ENCODE assay signal across 2 cellular contexts in genomic region chr5:62718368-62718767, GRCh38.
TF ChIP-seq lines count a peak whose summit lies in the region.

No MANE protein-coding gene starts in this region.

TF ChIP-seq in SK-N-SH treated with all-trans-retinoic acid at 6 μM for 48 hours, 23 proteins besides CTCF, POLR2A, EP300 and RAD21 (continued from another document):
- TF ChIP-seq ZNF565 (CRISPR knock-in tag; conservative IDR thresholded peaks at IDR 0.05; ENCODE audit: low read depth): no peak
- TF ChIP-seq BACH2 (CRISPR knock-in tag; IDR thresholded peaks at IDR 0.05; ENCODE audit: borderline replicate concordance): no peak
- TF ChIP-seq, protein P1, sequence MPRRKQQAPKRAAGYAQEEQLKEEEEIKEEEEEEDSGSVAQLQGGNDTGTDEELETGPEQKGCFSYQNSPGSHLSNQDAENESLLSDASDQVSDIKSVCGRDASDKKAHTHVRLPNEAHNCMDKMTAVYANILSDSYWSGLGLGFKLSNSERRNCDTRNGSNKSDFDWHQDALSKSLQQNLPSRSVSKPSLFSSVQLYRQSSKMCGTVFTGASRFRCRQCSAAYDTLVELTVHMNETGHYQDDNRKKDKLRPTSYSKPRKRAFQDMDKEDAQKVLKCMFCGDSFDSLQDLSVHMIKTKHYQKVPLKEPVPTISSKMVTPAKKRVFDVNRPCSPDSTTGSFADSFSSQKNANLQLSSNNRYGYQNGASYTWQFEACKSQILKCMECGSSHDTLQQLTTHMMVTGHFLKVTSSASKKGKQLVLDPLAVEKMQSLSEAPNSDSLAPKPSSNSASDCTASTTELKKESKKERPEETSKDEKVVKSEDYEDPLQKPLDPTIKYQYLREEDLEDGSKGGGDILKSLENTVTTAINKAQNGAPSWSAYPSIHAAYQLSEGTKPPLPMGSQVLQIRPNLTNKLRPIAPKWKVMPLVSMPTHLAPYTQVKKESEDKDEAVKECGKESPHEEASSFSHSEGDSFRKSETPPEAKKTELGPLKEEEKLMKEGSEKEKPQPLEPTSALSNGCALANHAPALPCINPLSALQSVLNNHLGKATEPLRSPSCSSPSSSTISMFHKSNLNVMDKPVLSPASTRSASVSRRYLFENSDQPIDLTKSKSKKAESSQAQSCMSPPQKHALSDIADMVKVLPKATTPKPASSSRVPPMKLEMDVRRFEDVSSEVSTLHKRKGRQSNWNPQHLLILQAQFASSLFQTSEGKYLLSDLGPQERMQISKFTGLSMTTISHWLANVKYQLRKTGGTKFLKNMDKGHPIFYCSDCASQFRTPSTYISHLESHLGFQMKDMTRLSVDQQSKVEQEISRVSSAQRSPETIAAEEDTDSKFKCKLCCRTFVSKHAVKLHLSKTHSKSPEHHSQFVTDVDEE (CRISPR knock-in tag; IDR thresholded peaks at IDR 0.05): no peak
- TF ChIP-seq ZFP30 (CRISPR knock-in tag; IDR thresholded peaks at IDR 0.05): no peak
- no peak for TF ChIP-seq ESRRG (CRISPR knock-in tag; IDR thresholded peaks at IDR 0.05)
- TF ChIP-seq TCF4 (CRISPR knock-in tag; IDR thresholded peaks at IDR 0.05; ENCODE audit: borderline replicate concordance): no peak

TF ChIP-seq in SK-N-SH, 30 proteins besides CTCF, POLR2A, EP300 and RAD21:
- TF ChIP-seq, protein P2, sequence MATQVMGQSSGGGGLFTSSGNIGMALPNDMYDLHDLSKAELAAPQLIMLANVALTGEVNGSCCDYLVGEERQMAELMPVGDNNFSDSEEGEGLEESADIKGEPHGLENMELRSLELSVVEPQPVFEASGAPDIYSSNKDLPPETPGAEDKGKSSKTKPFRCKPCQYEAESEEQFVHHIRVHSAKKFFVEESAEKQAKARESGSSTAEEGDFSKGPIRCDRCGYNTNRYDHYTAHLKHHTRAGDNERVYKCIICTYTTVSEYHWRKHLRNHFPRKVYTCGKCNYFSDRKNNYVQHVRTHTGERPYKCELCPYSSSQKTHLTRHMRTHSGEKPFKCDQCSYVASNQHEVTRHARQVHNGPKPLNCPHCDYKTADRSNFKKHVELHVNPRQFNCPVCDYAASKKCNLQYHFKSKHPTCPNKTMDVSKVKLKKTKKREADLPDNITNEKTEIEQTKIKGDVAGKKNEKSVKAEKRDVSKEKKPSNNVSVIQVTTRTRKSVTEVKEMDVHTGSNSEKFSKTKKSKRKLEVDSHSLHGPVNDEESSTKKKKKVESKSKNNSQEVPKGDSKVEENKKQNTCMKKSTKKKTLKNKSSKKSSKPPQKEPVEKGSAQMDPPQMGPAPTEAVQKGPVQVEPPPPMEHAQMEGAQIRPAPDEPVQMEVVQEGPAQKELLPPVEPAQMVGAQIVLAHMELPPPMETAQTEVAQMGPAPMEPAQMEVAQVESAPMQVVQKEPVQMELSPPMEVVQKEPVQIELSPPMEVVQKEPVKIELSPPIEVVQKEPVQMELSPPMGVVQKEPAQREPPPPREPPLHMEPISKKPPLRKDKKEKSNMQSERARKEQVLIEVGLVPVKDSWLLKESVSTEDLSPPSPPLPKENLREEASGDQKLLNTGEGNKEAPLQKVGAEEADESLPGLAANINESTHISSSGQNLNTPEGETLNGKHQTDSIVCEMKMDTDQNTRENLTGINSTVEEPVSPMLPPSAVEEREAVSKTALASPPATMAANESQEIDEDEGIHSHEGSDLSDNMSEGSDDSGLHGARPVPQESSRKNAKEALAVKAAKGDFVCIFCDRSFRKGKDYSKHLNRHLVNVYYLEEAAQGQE (IDR thresholded peaks at IDR 0.05; ENCODE audit: low read depth, low read length): no peak
- TF ChIP-seq, protein P3, sequence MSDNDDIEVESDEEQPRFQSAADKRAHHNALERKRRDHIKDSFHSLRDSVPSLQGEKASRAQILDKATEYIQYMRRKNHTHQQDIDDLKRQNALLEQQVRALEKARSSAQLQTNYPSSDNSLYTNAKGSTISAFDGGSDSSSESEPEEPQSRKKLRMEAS (IDR thresholded peaks at IDR 0.05; ENCODE audit: low read depth): no peak
- TF ChIP-seq TEAD4 (IDR thresholded peaks at IDR 0.05; ENCODE audit: borderline replicate concordance, insufficient read depth) (no peak), CHD2 (IDR thresholded peaks at IDR 0.05; ENCODE audit: low read length, partially characterized antibody) (no peak), SMC3 (IDR thresholded peaks at IDR 0.05; ENCODE audit: low read depth, low read length) (no peak), TAF1 (IDR thresholded peaks at IDR 0.05; ENCODE audit: borderline replicate concordance, low read depth, low read length) (no peak), JUND (IDR thresholded peaks at IDR 0.05) (no peak), PBX3 (IDR thresholded peaks at IDR 0.05) (no peak)
